ENCODE assay signal across 8 cellular contexts in the genomic region with DNA sequence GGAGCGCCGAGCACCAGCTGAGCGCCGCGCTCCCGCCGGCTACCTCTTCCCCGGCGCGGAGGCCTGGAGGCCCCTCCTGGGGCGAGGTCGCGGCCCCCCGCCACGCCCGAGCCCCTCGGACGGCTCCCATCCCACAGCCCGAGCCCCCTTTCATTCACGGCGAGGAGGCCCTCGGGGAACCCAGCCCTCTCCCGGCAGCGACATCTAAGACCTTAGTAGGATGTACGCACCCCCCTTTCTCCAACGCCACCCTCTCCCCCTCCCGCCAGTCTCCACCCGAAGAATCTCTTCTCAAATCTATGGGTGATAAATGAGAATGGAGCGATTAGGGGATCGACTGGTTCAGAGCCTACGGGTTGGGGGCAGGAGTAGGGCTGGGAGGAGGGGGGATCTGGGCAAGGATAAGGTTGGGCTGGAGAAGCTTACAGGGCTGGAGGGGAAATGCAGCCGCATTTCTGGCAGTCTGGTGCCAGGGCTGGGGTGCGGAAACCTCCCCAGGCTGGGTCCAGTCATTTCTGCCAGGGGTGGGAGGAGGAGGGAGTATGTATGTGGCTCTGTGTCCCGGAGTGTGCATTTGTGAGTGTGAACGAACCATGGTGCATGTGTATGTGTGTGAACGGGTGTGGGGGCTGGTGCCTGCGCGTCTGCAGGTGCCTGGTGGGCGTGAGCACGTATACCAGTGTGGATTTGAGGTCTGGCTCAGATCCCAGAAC. TPM values are rescaled to one million over a fixed set of nuclear protein-coding genes. Genes with fewer than 3 reads are reported as not detected.
DNase-seq lines count a peak whose midpoint lies in the region; ATAC-seq and TF ChIP-seq lines count a peak whose summit lies in the region.

No MANE protein-coding gene starts in this region.

- no peaks in the 10 kb centered on the region for H3K9me3 Mint-ChIP-seq in HFFc6

- no peaks in the 10 kb centered on the region for H3K79me2 ChIP-seq in ACC112 (ENCODE audit: control insufficient read depth, insufficient read depth, low read length, unreplicated experiment)

- no peak for TF ChIP-seq CTCF in HFFc6 (IDR thresholded peaks at IDR 0.05)
- no peak for TF ChIP-seq CTCF in WI38 (IDR thresholded peaks at IDR 0.05; ENCODE audit: low read depth, low read length)
- no peak for TF ChIP-seq CTCF in psoas muscle (IDR thresholded peaks at IDR 0.05)

- 0 out of 2 replicates have a peak, but pooled peaks cover 6% of the 10 kb centered on the region for H3K36me3 Mint-ChIP-seq in HFFc6 (ENCODE audit: low read depth)

- ATAC-seq in psoas muscle (peak in 2 of 4 donors; percentile 11 to 24), HG03432 (IDR thresholded peaks at IDR 0.05; ENCODE audit: unreplicated experiment) (no peak), GM18867 (IDR thresholded peaks at IDR 0.05; ENCODE audit: unreplicated experiment) (no peak)

- DNase-seq in HFFc6 (no peak), fibroblast of peridontal ligament (ENCODE audit: extremely low read depth) (peak; percentile 5), psoas muscle (no peak), hippocampal formation (lab: John Stamatoyannopoulos, UW) (no peak)

- intact Hi-C loops in psoas muscle (cut with DNase I), result no loop called here

- WGBS in psoas muscle, 3 donors, result 6 to 11% (median 8%) methylated on average over 25 to 40 of the region's 40 CpGs

- H3K36me3 ChIP-seq in ACC112 (ENCODE audit: insufficient read depth, low read length) (no peaks in the 10 kb centered on the region), psoas muscle (ENCODE audit: insufficient read depth in 1 of 2, low read depth in 1 of 2) (no peaks in the 10 kb centered on the region)

- H3K27ac Mint-ChIP-seq in HFFc6, result no peak overlapping the region

- H2AFZ ChIP-seq in ACC112 (ENCODE audit: low read length, unreplicated experiment), result no peak overlapping the region

- H3K9me3 ChIP-seq in psoas muscle, result no peaks in the 10 kb centered on the region

- no peak overlapping the region for H3K27ac ChIP-seq in ACC112 (ENCODE audit: low read depth, low read length)
- H3K27ac ChIP-seq in psoas muscle, result no peak overlapping the region

- H3K27me3 ChIP-seq in ACC112 (ENCODE audit: insufficient read depth, low read length) (peaks cover 22% of the 10 kb centered on the region; the same call in 1 of the 2 replicates), psoas muscle (ENCODE audit: insufficient read depth in 3 of 3, low read length in 2 of 3) (peaks cover 0 to 52% (median 11%) of the 10 kb centered on the region in 3 donors)

- peaks cover 7% of the 10 kb centered on the region; the same call in 1 of the 2 replicates for H3K4me1 Mint-ChIP-seq in HFFc6 (ENCODE audit: low read depth)

- peak overlapping the region; percentile 72 for H3K4me3 Mint-ChIP-seq in HFFc6

- H3K4me3 ChIP-seq in ACC112 (ENCODE audit: low read depth, low read length) (peak overlapping the region; percentile 77), WI38 (ENCODE audit: low read depth, low read length) (peak overlapping the region; percentile 50), psoas muscle (peak overlapping the region; percentile 64)

- H3K4me1 ChIP-seq in ACC112 (ENCODE audit: control insufficient read depth, insufficient read depth, low read length, unreplicated experiment), result no peaks in the 10 kb centered on the region
- no peaks in the 10 kb centered on the region for H3K4me1 ChIP-seq in psoas muscle

- peaks cover 11% of the 10 kb centered on the region for H3K27me3 Mint-ChIP-seq in HFFc6 (ENCODE audit: insufficient read depth)

RNA-seq across cellular contexts. Expression of a gene that starts 10.3 kb away (rescaled TPM):
- 10 to 100 TPM; 21.0 to 22.4 (median 21.8) TPM for total RNA-seq in HFFc6 (2021; fragmentation: NEBNext Ultra II Directional; extraction: Animal tissue kit (Norgen Biotek cat#: 25700))
- total RNA-seq in psoas muscle, result 10 to 100 TPM; 11.4 to 16.1 (median 14.1) TPM
- 10 to 100 TPM in 2 of 3 donors, 1 to 10 TPM in 1; 8.8 to 24.2 (median 21.1) TPM for polyA plus RNA-seq in psoas muscle
